8 cellular contexts compared by ENCODE assay signal in the genomic region with DNA sequence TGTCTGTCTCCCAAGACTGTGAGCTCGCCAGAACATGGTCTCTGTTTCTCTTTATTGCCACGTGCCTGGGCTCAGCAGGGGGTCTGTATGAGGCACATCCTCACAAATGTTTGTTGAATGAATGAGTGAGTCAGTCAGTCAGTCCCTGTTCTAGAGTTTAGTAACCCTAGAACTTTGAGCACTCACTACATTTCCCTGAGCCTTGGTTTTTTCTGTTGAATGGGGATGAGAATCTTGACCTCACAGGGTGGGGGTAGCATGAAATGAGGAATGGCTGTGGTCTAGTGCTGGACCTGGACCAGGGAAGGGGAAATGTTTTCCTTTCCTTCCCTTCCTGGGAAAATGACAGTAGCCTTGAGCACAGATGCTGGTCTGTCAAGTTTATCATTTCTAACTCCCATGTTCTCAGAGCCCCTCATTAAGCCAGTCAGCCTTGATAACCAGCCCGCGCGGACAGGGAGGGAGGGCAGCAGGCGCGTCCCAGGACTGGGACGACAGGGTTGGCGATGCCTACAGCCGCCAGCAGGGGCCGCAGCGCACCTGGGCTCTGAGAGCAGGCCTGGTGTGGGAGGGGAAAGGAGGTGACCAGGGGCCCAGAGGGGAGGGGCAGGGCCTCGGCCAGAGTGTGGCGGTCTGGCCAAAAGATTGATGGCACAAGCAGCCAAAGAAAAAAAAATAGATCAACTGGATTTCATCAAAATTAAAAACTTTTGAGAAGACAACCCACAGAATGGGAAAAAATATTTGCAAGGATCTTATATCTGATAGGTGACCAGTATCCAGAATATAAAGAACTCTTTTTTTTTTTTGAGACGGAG. TPM values are rescaled to one million over a fixed set of nuclear protein-coding genes. Genes with fewer than 3 reads are reported as not detected.
DNase-seq lines count a peak whose midpoint lies in the region; ATAC-seq, FAIRE-seq and TF ChIP-seq lines count a peak whose summit lies in the region.

No MANE protein-coding gene starts in this region.

- no peak for TF ChIP-seq POLR2A in GM12891 (IDR thresholded peaks at IDR 0.05; ENCODE audit: low read depth, low read length)

- DNase-seq in 8988T (peak; percentile 87), GM12891 (ENCODE audit: insufficient read length, low spot score) (peak; percentile 81), NCI-H2171 treated with DMSO at 0.1 percent for 48 hours (lab: John Stamatoyannopoulos, UW) (peak; percentile 40), caudate nucleus (lab: John Stamatoyannopoulos, UW) (peak in 58 of 61 donors; percentile 15 to 81 (median 56)), kidney glomerular epithelial cell (lab: John Stamatoyannopoulos, UW) (peak; percentile 58)
- peak; percentile 71 for DNase-seq in stimulated activated CD4-positive, alpha-beta T cell treated with anti-CD3 and anti-CD28 coated beads, Interleukin-1b, Interleukin-23, amount 100 ng/mL, for 48 hours

- H3K27ac ChIP-seq in caudate nucleus (ENCODE audit: low read depth, low read length), result no peak overlapping the region

- FAIRE-seq in GM12891 (lab: Jason Lieb, UNC), result peak; percentile 90

- ATAC-seq in HG02885 (IDR thresholded peaks at IDR 0.05; ENCODE audit: poor library complexity, unreplicated experiment), result peak; percentile 91
- peak; percentile 66 to 68 for ATAC-seq in activated CD4-positive, CD25-positive, alpha-beta regulatory T cell treated with anti-CD3 and anti-CD28 coated beads, Interleukin-2, amount 50 U/mL, for 24 hours

TF ChIP-seq in GM12891, 5 proteins besides CTCF, POLR2A, EP300 and RAD21:
- TF ChIP-seq PAX5 (IDR thresholded peaks at IDR 0.05; ENCODE audit: insufficient read depth, low read length, severe bottlenecking) (no peak), SPI1 (IDR thresholded peaks at IDR 0.05; ENCODE audit: low read depth, low read length) (no peak), POLR2AphosphoS5 (IDR thresholded peaks at IDR 0.05; ENCODE audit: low read depth, low read length) (no peak)

RNA-seq across cellular contexts. Expression of a gene that starts 24.1 kb away (rescaled TPM):
- not detected for polyA plus RNA-seq in GM12891 (2012; ENCODE audit: low read depth, missing spikeins)

RNA-seq across cellular contexts. Expression of a gene that starts 25.8 kb away (rescaled TPM):
- 26.6 TPM for polyA plus RNA-seq in GM12891 (2012; ENCODE audit: low read depth, missing spikeins)
